ENCODE assay signal across 1 cellular context in the genomic region with DNA sequence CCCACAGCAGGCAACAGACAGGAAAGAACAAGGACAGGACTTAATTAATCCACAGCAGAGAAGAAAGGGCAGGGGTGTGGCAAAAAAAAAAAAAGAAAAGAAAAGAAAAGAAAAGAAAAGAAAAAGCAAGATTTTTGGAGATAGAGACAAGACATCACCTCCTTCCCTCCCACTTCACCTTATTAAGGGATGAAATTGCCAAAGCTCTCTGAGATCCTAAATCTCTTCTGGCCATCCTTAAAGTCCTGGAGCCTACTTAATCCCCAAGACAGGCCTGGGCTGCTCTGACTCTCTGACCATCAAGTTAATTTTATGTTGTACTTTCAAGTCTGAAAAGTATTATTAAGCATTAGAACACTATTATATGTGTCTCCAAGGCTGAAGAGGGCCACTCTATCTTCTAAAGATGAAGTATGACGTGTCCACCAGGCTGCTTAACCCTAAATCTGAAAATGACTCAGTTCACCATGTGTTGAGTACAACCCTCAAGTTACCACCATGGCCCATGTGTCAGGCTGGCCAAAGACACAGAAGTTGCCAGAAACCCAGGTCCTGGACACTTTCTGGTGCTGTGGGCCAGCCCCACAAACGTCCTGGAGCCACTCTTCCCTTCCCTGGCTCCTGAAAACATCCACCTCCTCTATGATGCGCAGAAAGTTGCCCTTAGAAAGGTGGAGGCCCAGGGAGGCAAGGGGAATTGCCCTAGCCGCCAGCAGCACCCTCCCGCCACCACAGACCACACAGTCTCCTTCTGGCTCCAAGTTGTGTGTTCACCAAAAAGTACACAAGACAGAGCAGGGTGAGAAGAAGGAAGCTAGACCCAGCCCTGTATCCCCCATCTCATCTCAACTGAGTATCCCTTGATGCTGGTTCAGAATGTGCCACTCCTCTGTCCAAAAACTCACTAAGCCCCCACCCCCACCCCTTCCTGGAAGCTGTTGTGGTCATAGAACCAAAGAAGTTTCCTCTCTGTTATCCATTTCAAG.
TF ChIP-seq lines count a peak whose summit lies in the region.

No MANE protein-coding gene starts in this region.

TF ChIP-seq in H1, 55 proteins besides CTCF, POLR2A, EP300 and RAD21:
- TF ChIP-seq SAP30 (IDR thresholded peaks at IDR 0.05; ENCODE audit: insufficient read depth, insufficient replicate concordance, low read length) = no peak
